8 cellular contexts compared by ENCODE assay signal in genomic region chr2:36246320-36246990, GRCh38.
DNase-seq lines count a peak whose midpoint lies in the region; ATAC-seq and FAIRE-seq lines count a peak whose summit lies in the region.

No MANE protein-coding gene starts in this region.

- H3K4me3 Mint-ChIP-seq in activated T-cell treated with anti-CD3 and anti-CD28 coated beads, Interleukin-2, amount 50 U/mL, for 4 hours, result peak overlapping the region; percentile 65
- peak overlapping the region; percentile 73 for H3K4me3 Mint-ChIP-seq in stimulated activated naive CD8-positive, alpha-beta T cell treated with anti-CD3 and anti-CD28 coated beads, Interleukin-15, Interleukin-2, amounts not matched to agents 100 ng/mL and 50 ng/mL, for 24 hours

- H3K27me3 Mint-ChIP-seq in activated T-cell treated with anti-CD3 and anti-CD28 coated beads, Interleukin-2, amount 50 U/mL, for 4 hours (ENCODE audit: low read depth), result no peaks in the 10 kb centered on the region
- H3K27me3 Mint-ChIP-seq in stimulated activated naive CD8-positive, alpha-beta T cell treated with anti-CD3 and anti-CD28 coated beads, Interleukin-15, Interleukin-2, amounts not matched to agents 100 ng/mL and 50 ng/mL, for 24 hours, result peaks cover 7% of the 10 kb centered on the region

- no peaks in the 10 kb centered on the region for H3K9me3 Mint-ChIP-seq in activated T-cell treated with anti-CD3 and anti-CD28 coated beads, Interleukin-2, amount 50 U/mL, for 4 hours
- H3K9me3 Mint-ChIP-seq in stimulated activated naive CD8-positive, alpha-beta T cell treated with anti-CD3 and anti-CD28 coated beads, Interleukin-15, Interleukin-2, amounts not matched to agents 100 ng/mL and 50 ng/mL, for 24 hours, result peaks cover 5% of the 10 kb centered on the region

- ATAC-seq in activated T-cell treated with anti-CD3 and anti-CD28 coated beads, Interleukin-2, amount 50 U/mL, for 4 hours, result peak; percentile 85 to 89
- ATAC-seq in HG02943 (IDR thresholded peaks at IDR 0.05; ENCODE audit: low read depth, unreplicated experiment), result peak; percentile 78

- peaks cover 65% of the 10 kb centered on the region for H3K4me1 Mint-ChIP-seq in activated T-cell treated with anti-CD3 and anti-CD28 coated beads, Interleukin-2, amount 50 U/mL, for 4 hours (ENCODE audit: low read depth)
- peaks cover 75% of the 10 kb centered on the region for H3K4me1 Mint-ChIP-seq in stimulated activated naive CD8-positive, alpha-beta T cell treated with anti-CD3 and anti-CD28 coated beads, Interleukin-15, Interleukin-2, amounts not matched to agents 100 ng/mL and 50 ng/mL, for 24 hours (ENCODE audit: low read depth)

- DNase-seq in activated T-cell treated with anti-CD3 and anti-CD28 coated beads, Interleukin-2, amount 50 U/mL, for 4 hours, result no peak
- DNase-seq in activated T-cell treated with anti-CD3 and anti-CD28 coated beads, Interleukin-2, amount 50 U/mL, for 1 hour, result no peak
- peak; percentile 42 for DNase-seq in RCC 7860 (ENCODE audit: low spot score)
- no peak for DNase-seq in islet precursor cell
- DNase-seq in medulla oblongata (ENCODE audit: extremely low spot score), result no peak
- no peak for DNase-seq in HTR-8/SVneo (ENCODE audit: insufficient read length, low spot score)

- H3K36me3 Mint-ChIP-seq in activated T-cell treated with anti-CD3 and anti-CD28 coated beads, Interleukin-2, amount 50 U/mL, for 4 hours (ENCODE audit: insufficient read depth), result no peaks in the 10 kb centered on the region
- H3K36me3 Mint-ChIP-seq in stimulated activated naive CD8-positive, alpha-beta T cell treated with anti-CD3 and anti-CD28 coated beads, Interleukin-15, Interleukin-2, amounts not matched to agents 100 ng/mL and 50 ng/mL, for 24 hours (ENCODE audit: low read depth), result peaks cover 23% of the 10 kb centered on the region

- peak overlapping the region; percentile 96 for H3K27ac Mint-ChIP-seq in stimulated activated naive CD8-positive, alpha-beta T cell treated with anti-CD3 and anti-CD28 coated beads, Interleukin-15, Interleukin-2, amounts not matched to agents 100 ng/mL and 50 ng/mL, for 24 hours

- FAIRE-seq in RCC 7860 (lab: Jason Lieb, UNC) (peak; percentile 89), HTR-8/SVneo (lab: Jason Lieb, UNC) (no peak)
